ENCODE assay signal across 1 cellular context in genomic region chr13:49213997-49214916, GRCh38.
TF ChIP-seq lines count a peak whose summit lies in the region.

No MANE protein-coding gene starts in this region.

TF ChIP-seq in GM23338, 12 proteins besides CTCF, POLR2A, EP300 and RAD21:
- TF ChIP-seq ZNF462 (CRISPR knock-in tag; IDR thresholded peaks at IDR 0.05) = no peak
- no peak for TF ChIP-seq EZH2 (IDR thresholded peaks at IDR 0.05; ENCODE audit: low read depth, unreplicated experiment)
- TF ChIP-seq ZNF331 (CRISPR knock-in tag; IDR thresholded peaks at IDR 0.05; ENCODE audit: low read depth) = no peak
- no peak for TF ChIP-seq EZH2phosphoT487 (IDR thresholded peaks at IDR 0.05; ENCODE audit: unreplicated experiment)
- TF ChIP-seq JUNB (IDR thresholded peaks at IDR 0.05; ENCODE audit: unreplicated experiment) = no peak
- no peak for TF ChIP-seq CREB1 (CRISPR knock-in tag; IDR thresholded peaks at IDR 0.05; ENCODE audit: low read depth)
- no peak for TF ChIP-seq NANOG (IDR thresholded peaks at IDR 0.05; ENCODE audit: borderline replicate concordance)
- no peak for TF ChIP-seq STAT1 (IDR thresholded peaks at IDR 0.05; ENCODE audit: unreplicated experiment)
- no peak for TF ChIP-seq REST (IDR thresholded peaks at IDR 0.05; ENCODE audit: unreplicated experiment)
- TF ChIP-seq ZNF114 (CRISPR knock-in tag; IDR thresholded peaks at IDR 0.05) = no peak
- no peak for TF ChIP-seq POLR2AphosphoS5 (IDR thresholded peaks at IDR 0.05; ENCODE audit: low read depth)
- no peak for TF ChIP-seq ETS1 (IDR thresholded peaks at IDR 0.05)
